Comparison of ENCODE assay signal across 21 cellular contexts in genomic region chr17:79866791-79867190, GRCh38. TPM values are rescaled to one million over a fixed set of nuclear protein-coding genes. Genes with fewer than 3 reads are reported as not detected.
DNase-seq lines count a peak whose midpoint lies in the region; FAIRE-seq and TF ChIP-seq lines count a peak whose summit lies in the region.
"Had no signal": no experiment of that assay in that cellular context is flagged by ENCODE, and none has a peak within 500 bp of the region (broad histone marks: within the 10 kb centered on the region; RNA-seq: fewer than 3 reads in every experiment).

No MANE protein-coding gene starts in this region.

- H3K4me1 ChIP-seq in MM.1S (ENCODE audit: low read length), result 0 out of 2 replicates have a peak, but pooled peaks cover 9% of the 10 kb centered on the region
- H3K4me1 ChIP-seq in H1 (replicated peaks in 1 of 4; ENCODE audit: control insufficient read depth in 3 of 4, insufficient read depth in 4 of 4, low read length in 3 of 4), result peaks cover 0 to 12% (median 5%) of the 10 kb centered on the region in 4 experiments; a peak in 6 of 7 replicates

- no peaks in the 10 kb centered on the region for H3K79me1 ChIP-seq in H1 (ENCODE audit: low read depth, low read length)

- H3K27ac Mint-ChIP-seq in activated naive CD4-positive, alpha-beta T cell treated with anti-CD3 and anti-CD28 coated beads, Interleukin-2, amount 50 U/mL, for 24 hours, result no peak overlapping the region
- peak overlapping the region; percentile 76 for H3K27ac Mint-ChIP-seq in type B pancreatic cell
- H3K27ac Mint-ChIP-seq: GM23338 had no signal

- no peak for FAIRE-seq in H1 (lab: Jason Lieb, UNC)
- FAIRE-seq: bronchial epithelial cell, islet of Langerhans had no signal

- H3K4me2 ChIP-seq in MM.1S (ENCODE audit: low read depth, low read length) (peak overlapping the region; percentile 86), H1 (ENCODE audit: insufficient read depth in 1 of 2, low read depth in 2 of 2, low read length in 2 of 2) (no peak overlapping the region)
- H3K4me2 ChIP-seq: GM23338, hepatocyte had no signal

- no peaks in the 10 kb centered on the region; the same call in 1 of the 2 replicates for H3F3A ChIP-seq in MM.1S (ENCODE audit: insufficient read depth, low read length)

- CTCF ChIA-PET in H1 (lab: Charles Lee; ENCODE audit: partially characterized antibody), result interaction anchor here (0.7 to 3.1 kb wide), 3 partner anchors 12 to 336 kb away, joined by 4 to 10 read pairs (median 5); no protein-coding TSS in a partner anchor

- no peak overlapping the region for H2BK5ac ChIP-seq in H1 (ENCODE audit: low read depth, low read length)

- H3K27me3 ChIP-seq in MM.1S (replicated peaks; ENCODE audit: insufficient read depth, low read length) (peaks cover 72% of the 10 kb centered on the region), H1 (replicated peaks in 1 of 4; ENCODE audit: control insufficient read depth in 3 of 4, extremely low read depth in 1 of 4, insufficient read depth in 3 of 4, low read length in 3 of 4) (no peaks in the 10 kb centered on the region; a peak in 2 of 7 replicates)
- H3K27me3 ChIP-seq: hepatocyte had no signal

- POLR2A ChIA-PET in H1 (lab: Charles Lee; ENCODE audit: partially characterized antibody), result no interaction called here

- H3K23ac ChIP-seq in H1 (ENCODE audit: insufficient read length), result no peak overlapping the region

- no peak for DNase-seq in activated naive CD4-positive, alpha-beta T cell treated with Interleukin-2 at 50 U/mL for 16 hours
- no peak for DNase-seq in MM.1S
- DNase-seq in H1 (ENCODE audit: low read depth in 1 of 2, low spot score in 2 of 2), result no peak
- DNase-seq in type B pancreatic cell (ENCODE audit: extremely low spot score, unreplicated experiment), result no peak
- DNase-seq in medulla oblongata (ENCODE audit: extremely low spot score), result no peak
- DNase-seq in stimulated activated CD8-positive, alpha-beta memory T cell treated with anti-CD3 and anti-CD28 coated beads, Interleukin-4, amount 100 ng/mL, for 48 hours, result no peak
- DNase-seq in DMS 273 treated with DMSO at 0.1 percent for 48 hours (lab: John Stamatoyannopoulos, UW), result no peak
- DNase-seq: DMS79 treated with DMSO at 0.1 percent for 48 hours, Kasumi-1, NCI-H1092 treated with DMSO at 0.1 percent for 48 hours, NCI-H2081 treated with DMSO at 0.1 percent for 48 hours, NCI-H524, substantia nigra, SW 1271 had no signal

- WGBS in H1 (ENCODE audit: extremely low coverage in 1 of 2, insufficient coverage in 1 of 2, insufficient read length in 1 of 2, insufficient replicate concordance in 2 of 2, low coverage in 1 of 2, low lambda C conversion rate in 2 of 2, missing lambda C conversion rate in 1 of 2), 2 experiments, result 88% methylated on average over 5 of the region's 5 CpGs; no CpG with 5 or more reads in 1 of the 2 experiments

- H4K91ac ChIP-seq in H1 (replicated peaks; ENCODE audit: insufficient read length, low read length), result no peak overlapping the region

- TF ChIP-seq EP300 in H1 (IDR thresholded peaks at IDR 0.05; ENCODE audit: borderline replicate concordance in 1 of 2, low read depth in 2 of 2, low read length in 2 of 2), result no peak

- H3K79me2 ChIP-seq in MM.1S (ENCODE audit: low read length) (no peaks in the 10 kb centered on the region), H1 (ENCODE audit: control insufficient read depth in 1 of 2, insufficient read depth in 2 of 2, low read length in 2 of 2) (no peaks in the 10 kb centered on the region)
- H3K79me2 ChIP-seq: hepatocyte had no signal

- H2AFZ ChIP-seq in MM.1S (ENCODE audit: low read length) (peak overlapping the region; percentile 62), H1 (ENCODE audit: low read length) (no peak overlapping the region)
- H2AFZ ChIP-seq: GM23338, hepatocyte had no signal

- H3K9ac ChIP-seq in MM.1S (ENCODE audit: low read length), result no peak overlapping the region; the same call in 1 of the 2 replicates
- no peak overlapping the region for H3K9ac ChIP-seq in H1 (replicated peaks in 1 of 4; ENCODE audit: extremely low read depth in 1 of 4, low read depth in 3 of 4, low read length in 3 of 4)

- no peak overlapping the region for H4K8ac ChIP-seq in H1 (ENCODE audit: extremely low read depth, insufficient read depth, low read length)

- no peak for TF ChIP-seq POLR2A in H1 (IDR thresholded peaks at IDR 0.05; ENCODE audit: control extremely low read depth in 1 of 2, low read depth in 2 of 2, low read length in 2 of 2)

- H4K20me1 ChIP-seq in MM.1S (ENCODE audit: insufficient read depth, low read length), result no peaks in the 10 kb centered on the region
- no peaks in the 10 kb centered on the region for H4K20me1 ChIP-seq in H1 (replicated peaks in 1 of 2; ENCODE audit: control insufficient read depth in 1 of 2, insufficient read depth in 2 of 2, low read length in 2 of 2)

- H3K18ac ChIP-seq in H1 (ENCODE audit: extremely low read depth, low read length), result no peak overlapping the region

- H3K36me3 Mint-ChIP-seq in activated naive CD4-positive, alpha-beta T cell treated with anti-CD3 and anti-CD28 coated beads, Interleukin-2, amount 50 U/mL, for 24 hours, result no peaks in the 10 kb centered on the region
- H3K36me3 Mint-ChIP-seq in type B pancreatic cell, result no peaks in the 10 kb centered on the region
- H3K36me3 Mint-ChIP-seq: CD8-positive, alpha-beta memory T cell had no signal

- no peak overlapping the region for H3K56ac ChIP-seq in H1 (replicated peaks; ENCODE audit: insufficient read length, low read depth, low read length)

- H3K4me1 Mint-ChIP-seq in activated naive CD4-positive, alpha-beta T cell treated with anti-CD3 and anti-CD28 coated beads, Interleukin-2, amount 50 U/mL, for 24 hours, result peaks cover 4% of the 10 kb centered on the region
- peaks cover 15% of the 10 kb centered on the region for H3K4me1 Mint-ChIP-seq in type B pancreatic cell (ENCODE audit: unreplicated experiment)
- H3K4me1 Mint-ChIP-seq: CD8-positive, alpha-beta memory T cell had no signal

- H2AK5ac ChIP-seq in H1 (ENCODE audit: low read depth, low read length), result no peak overlapping the region

- H3K27ac ChIP-seq in MM.1S (ENCODE audit: low read length) (peak overlapping the region; percentile 58; the same call in 1 of the 2 replicates), H1 (ENCODE audit: low read depth, low read length) (no peak overlapping the region)
- H3K27ac ChIP-seq: hepatocyte had no signal

- no peaks in the 10 kb centered on the region for H3K9me3 ChIP-seq in MM.1S (replicated peaks; ENCODE audit: insufficient read depth, low read length)
- no peaks in the 10 kb centered on the region for H3K9me3 ChIP-seq in H1 (ENCODE audit: insufficient read depth in 2 of 2, low read depth in 1 of 2, low read length in 1 of 2)

- H3K36me3 ChIP-seq in MM.1S (replicated peaks; ENCODE audit: insufficient read depth, low read length) (no peaks in the 10 kb centered on the region), H1 (ENCODE audit: control insufficient read depth in 2 of 4, insufficient read depth in 4 of 4, low read length in 3 of 4) (no peaks in the 10 kb centered on the region)

- TF ChIP-seq CTCF in MM.1S (IDR thresholded peaks at IDR 0.05; ENCODE audit: low read length) (no peak), H1 (IDR thresholded peaks at IDR 0.05; ENCODE audit: control extremely low read depth in 1 of 3, insufficient read depth in 1 of 3, low read depth in 1 of 3, low read length in 3 of 3) (no peak), type B pancreatic cell (conservative IDR thresholded peaks at IDR 0.05) (no peak)

- no peak overlapping the region for H4K5ac ChIP-seq in H1 (ENCODE audit: insufficient read length, low read depth, low read length)

- H2BK15ac ChIP-seq in H1 (ENCODE audit: low read length), result 0 out of 2 replicates have a peak overlapping the region, but pooled peaks have one; percentile 46

- H3K27me3 Mint-ChIP-seq in activated naive CD4-positive, alpha-beta T cell treated with anti-CD3 and anti-CD28 coated beads, Interleukin-2, amount 50 U/mL, for 24 hours, result peaks cover 8% of the 10 kb centered on the region
- peaks cover 7% of the 10 kb centered on the region for H3K27me3 Mint-ChIP-seq in type B pancreatic cell

- H3K9me2 ChIP-seq in MM.1S (replicated peaks; ENCODE audit: insufficient read depth, low read length), result no peaks in the 10 kb centered on the region

- H3K14ac ChIP-seq in H1 (ENCODE audit: insufficient read length), result no peak overlapping the region

- H2BK12ac ChIP-seq in H1 (ENCODE audit: low read depth, low read length), result no peak overlapping the region

- peak overlapping the region; percentile 58 for H3K4me3 Mint-ChIP-seq in activated naive CD4-positive, alpha-beta T cell treated with anti-CD3 and anti-CD28 coated beads, Interleukin-2, amount 50 U/mL, for 24 hours
- no peak overlapping the region for H3K4me3 Mint-ChIP-seq in type B pancreatic cell
- H3K4me3 Mint-ChIP-seq: CD8-positive, alpha-beta memory T cell; GM23338; neural crest cell had no signal

- H2BK120ac ChIP-seq in H1 (replicated peaks; ENCODE audit: low read depth, low read length), result no peak overlapping the region

- no peaks in the 10 kb centered on the region for H3K9me3 Mint-ChIP-seq in activated naive CD4-positive, alpha-beta T cell treated with anti-CD3 and anti-CD28 coated beads, Interleukin-2, amount 50 U/mL, for 24 hours
- H3K9me3 Mint-ChIP-seq in type B pancreatic cell, result no peaks in the 10 kb centered on the region
- H3K9me3 Mint-ChIP-seq: CD8-positive, alpha-beta memory T cell; GM23338; neural crest cell had no signal

- no peak for TF ChIP-seq RAD21 in H1 (IDR thresholded peaks at IDR 0.05 in 1 of 2, conservative IDR thresholded peaks at IDR 0.05 in 1 of 2; ENCODE audit: low read depth in 2 of 2, low read length in 2 of 2)

- H3K4me3 ChIP-seq in MM.1S (ENCODE audit: low read length) (peak overlapping the region; percentile 35; the same call in 1 of the 2 replicates), H1 (ENCODE audit: extremely low read depth in 1 of 4, insufficient read depth in 2 of 4, low read depth in 3 of 4, low read length in 4 of 4) (no peak overlapping the region)
- H3K4me3 ChIP-seq: GM23338, hepatocyte had no signal

- H3K23me2 ChIP-seq in H1 (ENCODE audit: low read depth, low read length), result peaks cover 2% of the 10 kb centered on the region; the same call in 1 of the 2 replicates

- no peak overlapping the region for H2BK20ac ChIP-seq in H1 (ENCODE audit: low read length)

- H3K4ac ChIP-seq in H1 (replicated peaks; ENCODE audit: insufficient read length, low read depth, low read length), result no peak overlapping the region

TF ChIP-seq in H1, 55 proteins besides CTCF, POLR2A, EP300 and RAD21 (continues in another document):
- TF ChIP-seq GABPA (IDR thresholded peaks at IDR 0.05; ENCODE audit: borderline replicate concordance, insufficient read depth, low read length), result no peak

RNA-seq across cellular contexts. Expression of gene CBX4, which starts 27.6 kb away (rescaled TPM):
- total RNA-seq in H1 (2021; fragmentation: NEBNext Ultra II Directional; extraction: Animal tissue kit (Norgen Biotek cat#: 25700)), result 3.2 and 4.0 TPM in 2 replicates
- 1.8 and 3.6 TPM in 2 replicates for polyA plus RNA-seq in H1 (2011; rRNA removed)
- polyA plus RNA-seq in H1 (2011; cell fraction: cytosol; rRNA removed), result 3.5 TPM
- polyA plus RNA-seq in H1 (2011; cell fraction: nucleus; rRNA removed), result 5.3 TPM
- 0.79 to 2.9 TPM (median 2.4 TPM) in 4 replicates for polyA plus RNA-seq in H1 (2012, experiment 1 of 2)
- polyA plus RNA-seq in H1 (2012, experiment 2 of 2), result 1.8 TPM
- 2.0 TPM for polyA plus RNA-seq in H1 (2013, experiment 1 of 2)
- 1.9 TPM for polyA plus RNA-seq in H1 (2013, experiment 2 of 2)
- polyA minus RNA-seq in H1 (2011; rRNA and poly(A)+ RNA removed), result 1.9 and 3.6 TPM in 2 replicates
- polyA minus RNA-seq in H1 (2011; cell fraction: cytosol; rRNA and poly(A)+ RNA removed), result 13.8 TPM
- polyA minus RNA-seq in H1 (2011; cell fraction: nucleus; rRNA and poly(A)+ RNA removed), result 6.5 TPM
- 39.6 and 76.2 TPM in 2 replicates for total RNA-seq in type B pancreatic cell (ENCODE audit: low replicate concordance)
